In genomic region chr14:50425816-50426215, GRCh38 we compare ENCODE assay signal across 17 cellular contexts. TPM values are rescaled to one million over a fixed set of nuclear protein-coding genes. Genes with fewer than 3 reads are reported as not detected.
A peak's percentile ranks its signal among the peaks of the same experiment; 100 is the strongest.
DNase-seq lines count a peak whose midpoint lies in the region; ATAC-seq and TF ChIP-seq lines count a peak whose summit lies in the region.
"Had no signal": no experiment of that assay in that cellular context is flagged by ENCODE, and none has a peak within 500 bp of the region (broad histone marks: within the 10 kb centered on the region; RNA-seq: fewer than 3 reads in every experiment).

No MANE protein-coding gene starts in this region.

- intact Hi-C loops in tibial artery (cut with DNase I; ENCODE audit: low total_unique reads) = no loop called here

- H3K4me1 ChIP-seq in tibial artery = no peaks in the 10 kb centered on the region
- H3K4me1 ChIP-seq: body of pancreas had no signal

- H3K4me3 ChIP-seq in fibroblast of mammary gland (ENCODE audit: control insufficient read depth, low read depth, low read length) (no peak overlapping the region), tibial artery (no peak overlapping the region)
- H3K4me3 ChIP-seq: body of pancreas, PC-9, skin epidermis had no signal

- H3K36me3 ChIP-seq in tibial artery = peaks cover 28 to 38% (median 33%) of the 10 kb centered on the region in 3 donors

- H3K27me3 ChIP-seq in tibial artery = no peaks in the 10 kb centered on the region
- H3K27me3 ChIP-seq: body of pancreas had no signal

- H3K27ac ChIP-seq in tibial artery = no peak overlapping the region
- H3K27ac ChIP-seq: body of pancreas, C4-2B, PC-9, skin epidermis, VCaP had no signal

- H3K9me3 ChIP-seq in tibial artery = no peaks in the 10 kb centered on the region
- H3K9me3 ChIP-seq: body of pancreas had no signal

- DNase-seq in EL (peak; percentile 24), MV-4-11 (lab: John Stamatoyannopoulos, UW) (peak; percentile 60), fibroblast of mammary gland (ENCODE audit: low read depth) (peak; percentile 38), renal cortical epithelial cell (ENCODE audit: low read depth) (peak; percentile 79), germinal center (ENCODE audit: low spot score) (no peak), tibial artery (no peak)
- DNase-seq: body of pancreas; KBM-7; mesendoderm; NCI-H524; PC-9; stimulated activated naive CD4-positive, alpha-beta T cell; SW 1271 had no signal

- no peak for TF ChIP-seq CTCF in fibroblast of mammary gland (conservative IDR thresholded peaks at IDR 0.05; ENCODE audit: control insufficient read depth, insufficient read depth, low read depth, low read length)
- TF ChIP-seq CTCF in tibial artery (IDR thresholded peaks at IDR 0.05) = no peak

- ATAC-seq in GM19035 (IDR thresholded peaks at IDR 0.05; ENCODE audit: unreplicated experiment) = no peak
- ATAC-seq: body of pancreas had no signal

RNA-seq across cellular contexts. Expression of gene CDKL1, which starts 29.1 kb away (rescaled TPM):
- 24.5 and 40.3 TPM in 2 replicates for total RNA-seq in renal cortical epithelial cell

Comparison
In these comparisons a context has a peak if more than half of its experiments do, and no peak if none do; other contexts are left out.
1. DNase-seq: peak in EL (single experiment), MV-4-11 (single experiment), fibroblast of mammary gland (single experiment) and renal cortical epithelial cell (single experiment); none in germinal center (single experiment) and tibial artery (0 of 2).